Comparison of ENCODE assay signal across 38 cellular contexts in genomic region chrX:140943513-140943912, GRCh38. TPM values are rescaled to one million over a fixed set of nuclear protein-coding genes. Genes with fewer than 3 reads are reported as not detected.
"Had no signal": no experiment of that assay in that cellular context is flagged by ENCODE, and none has a peak within 500 bp of the region (broad histone marks: within the 10 kb centered on the region; RNA-seq: fewer than 3 reads in every experiment).

No MANE protein-coding gene starts in this region.

- H3K27me3 ChIP-seq: MG63 had no signal

- H3K4me2 ChIP-seq: KMS-11 had no signal

- DNase-seq: Karpas-422, Kasumi-1, MG63, MM.1S, MV-4-11, NCI-H1048, NCI-H1092, NCI-H1092 treated with DMSO at 0.1 percent for 48 hours, NCI-H1105, NCI-H1105 treated with DMSO at 0.1 percent for 48 hours, NCI-H1417, NCI-H1417 treated with DMSO at 0.1 percent for 48 hours, NCI-H1436, NCI-H1436 treated with DMSO at 0.1 percent for 48 hours, NCI-H146, NCI-H1694, NCI-H1694 treated with DMSO at 0.1 percent for 48 hours, NCI-H187, NCI-H187 treated with DMSO at 0.1 percent for 48 hours, NCI-H1930, NCI-H2029, NCI-H2029 treated with DMSO at 0.1 percent for 48 hours, NCI-H2081, NCI-H2081 treated with DMSO at 0.1 percent for 48 hours, NCI-H2107, NCI-H2171, NCI-H2171 treated with DMSO at 0.1 percent for 48 hours, NCI-H2227 treated with DMSO at 0.1 percent for 48 hours, NCI-H226, NCI-H345, NCI-H446, NCI-H446 treated with DMSO at 0.1 percent for 48 hours, NCI-H510A, NCI-H510A treated with DMSO at 0.1 percent for 48 hours had no signal

- H3K9me3 ChIP-seq: MG63 had no signal

- H3K9ac ChIP-seq: KMS-11 had no signal

- H3K27ac ChIP-seq: KMS-11 had no signal

- H3K36me3 ChIP-seq: MG63 had no signal

- H3K4me3 ChIP-seq: MG63 had no signal

RNA-seq across cellular contexts. Expression of gene SPANXB1, which starts 58.9 kb away (rescaled TPM):
- total RNA-seq: LHCN-M2, MCF 10A, NCI-H460 had no signal
